10 cellular contexts compared by ENCODE assay signal in genomic region chr6:11535801-11536230, GRCh38. TPM values are rescaled to one million over a fixed set of nuclear protein-coding genes. Genes with fewer than 3 reads are reported as not detected.
DNase-seq lines count a peak whose midpoint lies in the region; ATAC-seq, FAIRE-seq and TF ChIP-seq lines count a peak whose summit lies in the region.
"Had no signal": no experiment of that assay in that cellular context is flagged by ENCODE, and none has a peak within 500 bp of the region (broad histone marks: within the 10 kb centered on the region; RNA-seq: fewer than 3 reads in every experiment).

No MANE protein-coding gene starts in this region.

- H3K36me3 ChIP-seq in colonic mucosa (no peaks in the 10 kb centered on the region), pancreas (no peaks in the 10 kb centered on the region)
- H3K36me3 ChIP-seq: right lobe of liver, uterus had no signal

- WGBS in pancreas, 2 donors, result 7 to 8% methylated on average over 2 of the region's 2 CpGs

- peak; percentile 25 for DNase-seq in activated CD4-positive, alpha-beta T cell treated with anti-CD3 and anti-CD28 coated beads for 48 hours
- no peak for DNase-seq in activated CD4-positive, alpha-beta T cell treated with anti-CD3 and anti-CD28 coated beads, Interleukin-2, amount 50 U/mL, for 1 hour
- DNase-seq in OCI-M1 (lab: John Stamatoyannopoulos, UW) (peak; percentile 26), colonic mucosa (peak; percentile 29), pancreas (peak in 4 of 6 donors; percentile 29 to 61 (median 46)), NCI-H146 treated with DMSO at 0.1 percent for 48 hours (lab: John Stamatoyannopoulos, UW; ENCODE audit: unreplicated experiment) (no peak), NCI-H1048 (lab: John Stamatoyannopoulos, UW) (no peak)
- DNase-seq: right lobe of liver, uterus had no signal

- ATAC-seq in pancreas (peak; percentile 7 to 22 (median 18)), HG03135 (IDR thresholded peaks at IDR 0.05; ENCODE audit: unreplicated experiment) (no peak)

- TF ChIP-seq CTCF in colonic mucosa (IDR thresholded peaks at IDR 0.05), result no peak
- TF ChIP-seq CTCF in pancreas (IDR thresholded peaks at IDR 0.05), result no peak

- no peak overlapping the region for H3K27ac ChIP-seq in colonic mucosa
- no peak overlapping the region for H3K27ac ChIP-seq in pancreas

- no peak for FAIRE-seq in pancreas (lab: Jason Lieb, UNC)

- no peak overlapping the region for H3K4me3 ChIP-seq in colonic mucosa
- no peak overlapping the region for H3K4me3 ChIP-seq in pancreas
- H3K4me3 ChIP-seq: uterus had no signal

- no peaks in the 10 kb centered on the region for H3K9me3 ChIP-seq in colonic mucosa
- no peaks in the 10 kb centered on the region for H3K9me3 ChIP-seq in pancreas
- H3K9me3 ChIP-seq: right lobe of liver, uterus had no signal

- H3K27me3 ChIP-seq in colonic mucosa, result no peaks in the 10 kb centered on the region
- no peaks in the 10 kb centered on the region for H3K27me3 ChIP-seq in pancreas
- H3K27me3 ChIP-seq: right lobe of liver, uterus had no signal

- no peak overlapping the region for H3K9ac ChIP-seq in colonic mucosa (ENCODE audit: low read depth in 2 of 2, low read length in 2 of 2)

- H3K4me1 ChIP-seq in colonic mucosa, result no peaks in the 10 kb centered on the region
- peaks cover 0 to 21% (median 11%) of the 10 kb centered on the region in 3 donors for H3K4me1 ChIP-seq in pancreas

- intact Hi-C loops in colonic mucosa (cut with DNase I) (no loop called here), pancreas (cut with DNase I) (no loop called here)

RNA-seq across cellular contexts. Expression of gene TMEM170B, which starts 1.7 kb away (rescaled TPM):
- total RNA-seq in colonic mucosa (1 to 10 TPM in 1 of 2 donors, under 1 TPM in 1; 0.82 to 2.2 TPM), pancreas (1 to 10 TPM in 4 of 6 donors, under 1 TPM in 2; 0.85 to 2.3 (median 1.6) TPM)
- polyA plus RNA-seq in pancreas, result 1 to 10 TPM in 1 of 2 donors, under 1 TPM in 1; 0.49 to 1.5 TPM

Comparison
In these comparisons a context has a peak if more than half of its experiments do, and no peak if none do; other contexts are left out.
1. DNase-seq: peak in activated CD4-positive, alpha-beta T cell treated with anti-CD3 and anti-CD28 coated beads for 48 hours (single experiment), OCI-M1 (single experiment), colonic mucosa (single experiment) and pancreas (4 of 6); none in activated CD4-positive, alpha-beta T cell treated with anti-CD3 and anti-CD28 coated beads, Interleukin-2, amount 50 U/mL, for 1 hour (single experiment), NCI-H146 treated with DMSO at 0.1 percent for 48 hours (single experiment) and NCI-H1048 (single experiment).